ENCODE assay signal across 18 cellular contexts in genomic region chr2:148990968-148991367, GRCh38. TPM values are rescaled to one million over a fixed set of nuclear protein-coding genes. Genes with fewer than 3 reads are reported as not detected.
"Had no signal": no experiment of that assay in that cellular context is flagged by ENCODE, and none has a peak within 500 bp of the region (broad histone marks: within the 10 kb centered on the region; RNA-seq: fewer than 3 reads in every experiment).

No MANE protein-coding gene starts in this region.

- H3K27ac Mint-ChIP-seq: activated naive CD4-positive, alpha-beta T cell treated with anti-CD3 and anti-CD28 coated beads, Interleukin-2, amount 50 U/mL, for 24 hours; naive thymus-derived CD8-positive, alpha-beta T cell; stimulated activated naive CD8-positive, alpha-beta T cell treated with anti-CD3 and anti-CD28 coated beads, Interleukin-15, Interleukin-2, amounts not matched to agents 100 ng/mL and 50 ng/mL, for 24 hours had no signal

- H3K27me3 ChIP-seq: heart left ventricle, upper lobe of left lung had no signal

- H3K27ac ChIP-seq: coronary artery, heart left ventricle, upper lobe of left lung had no signal

- ATAC-seq: activated CD4-positive, CD25-positive, alpha-beta regulatory T cell treated with anti-CD3 and anti-CD28 coated beads, Interleukin-2, amount 50 U/mL, for 24 hours; heart left ventricle; left colon; naive thymus-derived CD8-positive, alpha-beta T cell had no signal

- DNase-seq: activated effector memory CD4-positive, alpha-beta T cell treated with Interleukin-2 at 50 U/mL for 16 hours; activated T-cell treated with anti-CD3 and anti-CD28 coated beads, Interleukin-2, amount 50 U/mL, for 1 hour; central memory CD4-positive, alpha-beta T cell; effector CD4-positive, alpha-beta T cell; foreskin melanocyte; heart left ventricle; left colon; naive thymus-derived CD8-positive, alpha-beta T cell; stimulated activated CD4-positive, alpha-beta T cell treated with anti-CD3 and anti-CD28 coated beads, Interleukin-2, amount 100 ng/mL, for 48 hours; stimulated activated CD8-positive, alpha-beta memory T cell treated with anti-CD3 and anti-CD28 coated beads, Interleukin-4, amount 100 ng/mL, for 48 hours had no signal

- H3K27me3 Mint-ChIP-seq: activated naive CD4-positive, alpha-beta T cell treated with anti-CD3 and anti-CD28 coated beads, Interleukin-2, amount 50 U/mL, for 24 hours; naive thymus-derived CD8-positive, alpha-beta T cell; stimulated activated naive CD8-positive, alpha-beta T cell treated with anti-CD3 and anti-CD28 coated beads, Interleukin-15, Interleukin-2, amounts not matched to agents 100 ng/mL and 50 ng/mL, for 24 hours had no signal

- H3K4me1 ChIP-seq: heart left ventricle, upper lobe of left lung had no signal

- FAIRE-seq: endothelial cell of umbilical vein had no signal

- H3K36me3 ChIP-seq: heart left ventricle, upper lobe of left lung had no signal

- H3K9me3 ChIP-seq: heart left ventricle, upper lobe of left lung had no signal

- H3K9me3 Mint-ChIP-seq: activated naive CD4-positive, alpha-beta T cell treated with anti-CD3 and anti-CD28 coated beads, Interleukin-2, amount 50 U/mL, for 24 hours; naive thymus-derived CD8-positive, alpha-beta T cell; stimulated activated naive CD8-positive, alpha-beta T cell treated with anti-CD3 and anti-CD28 coated beads, Interleukin-15, Interleukin-2, amounts not matched to agents 100 ng/mL and 50 ng/mL, for 24 hours had no signal

- H3K4me3 ChIP-seq: coronary artery, heart left ventricle, upper lobe of left lung had no signal

- H3K4me3 Mint-ChIP-seq: activated naive CD4-positive, alpha-beta T cell treated with anti-CD3 and anti-CD28 coated beads, Interleukin-2, amount 50 U/mL, for 24 hours; naive thymus-derived CD8-positive, alpha-beta T cell; stimulated activated naive CD8-positive, alpha-beta T cell treated with anti-CD3 and anti-CD28 coated beads, Interleukin-15, Interleukin-2, amounts not matched to agents 100 ng/mL and 50 ng/mL, for 24 hours had no signal

RNA-seq across cellular contexts. Expression of gene LYPD6B, which starts 47.5 kb away (rescaled TPM):
- total RNA-seq: endothelial cell of umbilical vein; heart left ventricle; lung microvascular endothelial cell; mononuclear cell; naive thymus-derived CD8-positive, alpha-beta T cell had no signal
- polyA plus RNA-seq: endothelial cell of umbilical vein; heart left ventricle; naive thymus-derived CD8-positive, alpha-beta T cell had no signal
